In the genomic region with DNA sequence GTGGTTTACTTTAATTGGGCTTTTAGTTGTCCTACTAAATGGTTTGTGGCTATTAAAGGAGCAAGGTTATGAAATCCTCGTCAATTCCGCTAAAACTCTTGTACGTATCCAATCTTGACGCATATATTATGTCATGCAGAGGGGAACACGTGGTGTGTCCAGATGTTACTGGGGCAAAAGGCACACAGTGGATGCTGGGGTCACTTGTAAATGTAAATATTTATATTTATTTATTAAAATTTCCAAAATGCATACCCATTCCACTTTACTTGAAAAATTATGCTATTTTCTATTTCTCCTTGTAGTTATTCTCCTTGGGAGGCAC, we compare ENCODE assay signal across 1 cellular context.
TF ChIP-seq lines count a peak whose summit lies in the region.

No MANE protein-coding gene starts in this region.

TF ChIP-seq in GM12878, 131 proteins besides CTCF, POLR2A, EP300 and RAD21 (continued from another document):
- TF ChIP-seq, protein P1, sequence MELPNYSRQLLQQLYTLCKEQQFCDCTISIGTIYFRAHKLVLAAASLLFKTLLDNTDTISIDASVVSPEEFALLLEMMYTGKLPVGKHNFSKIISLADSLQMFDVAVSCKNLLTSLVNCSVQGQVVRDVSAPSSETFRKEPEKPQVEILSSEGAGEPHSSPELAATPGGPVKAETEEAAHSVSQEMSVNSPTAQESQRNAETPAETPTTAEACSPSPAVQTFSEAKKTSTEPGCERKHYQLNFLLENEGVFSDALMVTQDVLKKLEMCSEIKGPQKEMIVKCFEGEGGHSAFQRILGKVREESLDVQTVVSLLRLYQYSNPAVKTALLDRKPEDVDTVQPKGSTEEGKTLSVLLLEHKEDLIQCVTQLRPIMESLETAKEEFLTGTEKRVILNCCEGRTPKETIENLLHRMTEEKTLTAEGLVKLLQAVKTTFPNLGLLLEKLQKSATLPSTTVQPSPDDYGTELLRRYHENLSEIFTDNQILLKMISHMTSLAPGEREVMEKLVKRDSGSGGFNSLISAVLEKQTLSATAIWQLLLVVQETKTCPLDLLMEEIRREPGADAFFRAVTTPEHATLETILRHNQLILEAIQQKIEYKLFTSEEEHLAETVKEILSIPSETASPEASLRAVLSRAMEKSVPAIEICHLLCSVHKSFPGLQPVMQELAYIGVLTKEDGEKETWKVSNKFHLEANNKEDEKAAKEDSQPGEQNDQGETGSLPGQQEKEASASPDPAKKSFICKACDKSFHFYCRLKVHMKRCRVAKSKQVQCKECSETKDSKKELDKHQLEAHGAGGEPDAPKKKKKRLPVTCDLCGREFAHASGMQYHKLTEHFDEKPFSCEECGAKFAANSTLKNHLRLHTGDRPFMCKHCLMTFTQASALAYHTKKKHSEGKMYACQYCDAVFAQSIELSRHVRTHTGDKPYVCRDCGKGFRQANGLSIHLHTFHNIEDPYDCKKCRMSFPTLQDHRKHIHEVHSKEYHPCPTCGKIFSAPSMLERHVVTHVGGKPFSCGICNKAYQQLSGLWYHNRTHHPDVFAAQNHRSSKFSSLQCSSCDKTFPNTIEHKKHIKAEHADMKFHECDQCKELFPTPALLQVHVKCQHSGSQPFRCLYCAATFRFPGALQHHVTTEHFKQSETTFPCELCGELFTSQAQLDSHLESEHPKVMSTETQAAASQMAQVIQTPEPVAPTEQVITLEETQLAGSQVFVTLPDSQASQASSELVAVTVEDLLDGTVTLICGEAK (IDR thresholded peaks at IDR 0.05; ENCODE audit: borderline replicate concordance) = no peak
- TF ChIP-seq, protein P2, sequence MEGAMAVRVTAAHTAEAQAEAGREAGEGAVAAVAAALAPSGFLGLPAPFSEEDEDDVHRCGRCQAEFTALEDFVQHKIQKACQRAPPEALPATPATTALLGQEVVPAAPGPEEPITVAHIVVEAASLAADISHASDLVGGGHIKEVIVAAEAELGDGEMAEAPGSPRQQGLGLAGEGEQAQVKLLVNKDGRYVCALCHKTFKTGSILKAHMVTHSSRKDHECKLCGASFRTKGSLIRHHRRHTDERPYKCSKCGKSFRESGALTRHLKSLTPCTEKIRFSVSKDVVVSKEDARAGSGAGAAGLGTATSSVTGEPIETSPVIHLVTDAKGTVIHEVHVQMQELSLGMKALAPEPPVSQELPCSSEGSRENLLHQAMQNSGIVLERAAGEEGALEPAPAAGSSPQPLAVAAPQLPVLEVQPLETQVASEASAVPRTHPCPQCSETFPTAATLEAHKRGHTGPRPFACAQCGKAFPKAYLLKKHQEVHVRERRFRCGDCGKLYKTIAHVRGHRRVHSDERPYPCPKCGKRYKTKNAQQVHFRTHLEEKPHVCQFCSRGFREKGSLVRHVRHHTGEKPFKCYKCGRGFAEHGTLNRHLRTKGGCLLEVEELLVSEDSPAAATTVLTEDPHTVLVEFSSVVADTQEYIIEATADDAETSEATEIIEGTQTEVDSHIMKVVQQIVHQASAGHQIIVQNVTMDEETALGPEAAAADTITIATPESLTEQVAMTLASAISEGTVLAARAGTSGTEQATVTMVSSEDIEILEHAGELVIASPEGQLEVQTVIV (IDR thresholded peaks at IDR 0.05; ENCODE audit: borderline replicate concordance, partially characterized antibody) = no peak
- no peak for TF ChIP-seq CHD2 (IDR thresholded peaks at IDR 0.05; ENCODE audit: borderline replicate concordance, low read depth, low read length)
- no peak for TF ChIP-seq SUPT20H (IDR thresholded peaks at IDR 0.05; ENCODE audit: borderline replicate concordance, control insufficient read depth, low read depth, low read length)
- no peak for TF ChIP-seq RFX5 (IDR thresholded peaks at IDR 0.05; ENCODE audit: low read depth, low read length)
- TF ChIP-seq FOXK2 (IDR thresholded peaks at IDR 0.05) = no peak
- TF ChIP-seq, protein P3, sequence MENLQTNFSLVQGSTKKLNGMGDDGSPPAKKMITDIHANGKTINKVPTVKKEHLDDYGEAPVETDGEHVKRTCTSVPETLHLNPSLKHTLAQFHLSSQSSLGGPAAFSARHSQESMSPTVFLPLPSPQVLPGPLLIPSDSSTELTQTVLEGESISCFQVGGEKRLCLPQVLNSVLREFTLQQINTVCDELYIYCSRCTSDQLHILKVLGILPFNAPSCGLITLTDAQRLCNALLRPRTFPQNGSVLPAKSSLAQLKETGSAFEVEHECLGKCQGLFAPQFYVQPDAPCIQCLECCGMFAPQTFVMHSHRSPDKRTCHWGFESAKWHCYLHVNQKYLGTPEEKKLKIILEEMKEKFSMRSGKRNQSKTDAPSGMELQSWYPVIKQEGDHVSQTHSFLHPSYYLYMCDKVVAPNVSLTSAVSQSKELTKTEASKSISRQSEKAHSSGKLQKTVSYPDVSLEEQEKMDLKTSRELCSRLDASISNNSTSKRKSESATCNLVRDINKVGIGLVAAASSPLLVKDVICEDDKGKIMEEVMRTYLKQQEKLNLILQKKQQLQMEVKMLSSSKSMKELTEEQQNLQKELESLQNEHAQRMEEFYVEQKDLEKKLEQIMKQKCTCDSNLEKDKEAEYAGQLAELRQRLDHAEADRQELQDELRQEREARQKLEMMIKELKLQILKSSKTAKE (IDR thresholded peaks at IDR 0.05; ENCODE audit: low read depth, poor library complexity, severe bottlenecking) = no peak
- TF ChIP-seq FOS (IDR thresholded peaks at IDR 0.05; ENCODE audit: borderline replicate concordance, extremely low read depth, insufficient read length) = no peak
- no peak for TF ChIP-seq BHLHE40 (IDR thresholded peaks at IDR 0.05; ENCODE audit: borderline replicate concordance in 1 of 2, low read depth in 2 of 2, low read length in 1 of 2)
- TF ChIP-seq, protein P4, sequence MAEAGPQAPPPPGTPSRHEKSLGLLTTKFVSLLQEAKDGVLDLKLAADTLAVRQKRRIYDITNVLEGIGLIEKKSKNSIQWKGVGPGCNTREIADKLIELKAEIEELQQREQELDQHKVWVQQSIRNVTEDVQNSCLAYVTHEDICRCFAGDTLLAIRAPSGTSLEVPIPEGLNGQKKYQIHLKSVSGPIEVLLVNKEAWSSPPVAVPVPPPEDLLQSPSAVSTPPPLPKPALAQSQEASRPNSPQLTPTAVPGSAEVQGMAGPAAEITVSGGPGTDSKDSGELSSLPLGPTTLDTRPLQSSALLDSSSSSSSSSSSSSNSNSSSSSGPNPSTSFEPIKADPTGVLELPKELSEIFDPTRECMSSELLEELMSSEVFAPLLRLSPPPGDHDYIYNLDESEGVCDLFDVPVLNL (IDR thresholded peaks at IDR 0.05; ENCODE audit: low read depth, low read length) = no peak
